Comparison of ENCODE assay signal across 8 cellular contexts in the genomic region with DNA sequence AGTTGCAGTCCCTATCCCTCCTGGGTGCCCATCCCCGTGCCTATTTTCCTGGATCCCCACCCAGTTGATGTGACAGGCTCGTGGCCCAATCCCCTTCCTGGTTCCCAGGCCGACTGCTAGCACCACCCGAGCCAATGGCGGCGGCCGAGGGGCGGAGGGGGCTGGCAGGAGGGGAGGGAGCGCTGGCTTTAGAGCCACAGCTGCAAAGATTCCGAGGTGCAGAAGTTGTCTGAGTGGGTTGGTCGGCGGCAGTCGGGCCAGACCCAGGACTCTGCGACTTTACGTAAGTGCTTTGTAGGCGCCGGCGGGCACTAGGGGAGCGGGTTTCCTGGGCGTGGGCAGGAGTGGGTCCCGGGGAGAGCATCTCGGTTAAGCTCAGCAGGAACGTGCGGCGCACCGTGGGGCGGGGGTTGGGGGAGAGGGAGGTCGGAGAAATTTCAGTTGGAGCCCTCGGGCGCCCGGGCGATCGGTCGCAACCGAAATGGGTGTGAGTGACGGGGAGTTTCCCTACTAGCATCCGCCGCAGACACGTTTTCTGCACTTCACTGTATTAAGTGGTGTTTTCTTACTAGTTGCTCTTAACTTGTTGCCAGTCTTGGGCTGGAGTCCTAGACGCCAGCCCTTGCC. TPM values are rescaled to one million over a fixed set of nuclear protein-coding genes. Genes with fewer than 3 reads are reported as not detected.
DNase-seq lines count a peak whose midpoint lies in the region; ATAC-seq and TF ChIP-seq lines count a peak whose summit lies in the region.

A gene with protein sequence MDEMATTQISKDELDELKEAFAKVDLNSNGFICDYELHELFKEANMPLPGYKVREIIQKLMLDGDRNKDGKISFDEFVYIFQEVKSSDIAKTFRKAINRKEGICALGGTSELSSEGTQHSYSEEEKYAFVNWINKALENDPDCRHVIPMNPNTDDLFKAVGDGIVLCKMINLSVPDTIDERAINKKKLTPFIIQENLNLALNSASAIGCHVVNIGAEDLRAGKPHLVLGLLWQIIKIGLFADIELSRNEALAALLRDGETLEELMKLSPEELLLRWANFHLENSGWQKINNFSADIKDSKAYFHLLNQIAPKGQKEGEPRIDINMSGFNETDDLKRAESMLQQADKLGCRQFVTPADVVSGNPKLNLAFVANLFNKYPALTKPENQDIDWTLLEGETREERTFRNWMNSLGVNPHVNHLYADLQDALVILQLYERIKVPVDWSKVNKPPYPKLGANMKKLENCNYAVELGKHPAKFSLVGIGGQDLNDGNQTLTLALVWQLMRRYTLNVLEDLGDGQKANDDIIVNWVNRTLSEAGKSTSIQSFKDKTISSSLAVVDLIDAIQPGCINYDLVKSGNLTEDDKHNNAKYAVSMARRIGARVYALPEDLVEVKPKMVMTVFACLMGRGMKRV (plus strand): TSS at position 197 of the 627 bp plus-strand sequence. CDS start 49,077 bp downstream, outside the sequence.

- no peak for TF ChIP-seq CTCF in fibroblast of pulmonary artery (IDR thresholded peaks at IDR 0.05; ENCODE audit: low read length, missing control alignments)

- H3K4me3 Mint-ChIP-seq in activated CD4-positive, alpha-beta memory T cell treated with anti-CD3 and anti-CD28 coated beads for 36 hours, result peak within 1 kb of the TSS; percentile 35

- no peaks in the 10 kb centered on the region for H3K36me3 ChIP-seq in muscle layer of colon (ENCODE audit: insufficient read depth, low read length)

- H3K27ac Mint-ChIP-seq in activated CD4-positive, alpha-beta memory T cell treated with anti-CD3 and anti-CD28 coated beads for 36 hours, result no peak within 1 kb of the TSS

- H3K9me3 Mint-ChIP-seq in activated CD4-positive, alpha-beta memory T cell treated with anti-CD3 and anti-CD28 coated beads for 36 hours, result no peaks in the 10 kb centered on the region

- ATAC-seq in GM21381 (IDR thresholded peaks at IDR 0.05; ENCODE audit: unreplicated experiment), result peak; percentile 63

- CTCF ChIA-PET in activated CD4-positive, alpha-beta memory T cell treated with anti-CD3 and anti-CD28 coated beads for 36 hours (lab: Charles Lee), result no interaction called here

- H3K27me3 Mint-ChIP-seq in activated CD4-positive, alpha-beta memory T cell treated with anti-CD3 and anti-CD28 coated beads for 36 hours, result peaks cover 12% of the 10 kb centered on the region

- H3K4me3 ChIP-seq in fibroblast of pulmonary artery (replicated peaks; ENCODE audit: low read depth, low read length) (peak within 1 kb of the TSS; percentile 75), muscle layer of colon (ENCODE audit: low read depth in 1 of 2, low read length in 2 of 2) (peak within 1 kb of the TSS; percentile 66 to 69)

- peak within 1 kb of the TSS; percentile 29 for H3K9ac ChIP-seq in muscle layer of colon (ENCODE audit: low read length)

- peaks cover 14% of the 10 kb centered on the region for H3K4me1 ChIP-seq in muscle layer of colon (ENCODE audit: insufficient read depth, low read length)

- intact Hi-C loops in activated CD4-positive, alpha-beta memory T cell treated with anti-CD3 and anti-CD28 coated beads for 36 hours (cut with micrococcal nuclease), result no loop called here

- peak within 1 kb of the TSS; percentile 87 for H3K27ac ChIP-seq in muscle layer of colon (ENCODE audit: low read depth, low read length)

- H3K9me3 ChIP-seq in muscle layer of colon (ENCODE audit: low read length), result no peaks in the 10 kb centered on the region

- POLR2A ChIA-PET in activated CD4-positive, alpha-beta memory T cell treated with anti-CD3 and anti-CD28 coated beads for 36 hours (lab: Charles Lee), result no interaction called here

- no peaks in the 10 kb centered on the region for H3K4me1 Mint-ChIP-seq in activated CD4-positive, alpha-beta memory T cell treated with anti-CD3 and anti-CD28 coated beads for 36 hours (ENCODE audit: low read depth)

- no peaks in the 10 kb centered on the region for H3K36me3 Mint-ChIP-seq in activated CD4-positive, alpha-beta memory T cell treated with anti-CD3 and anti-CD28 coated beads for 36 hours

- peaks cover 0 to 19% of the 10 kb centered on the region in 2 donors for H3K27me3 ChIP-seq in muscle layer of colon (ENCODE audit: control insufficient read depth in 1 of 2, insufficient read depth in 2 of 2, low read length in 2 of 2)

- DNase-seq in COR-L47 (lab: John Stamatoyannopoulos, UW) (peak; percentile 26), M059J (ENCODE audit: low read depth) (peak; percentile 95), fibroblast of pulmonary artery (ENCODE audit: low read depth) (peak; percentile 88), ureter (ENCODE audit: low spot score) (peak; percentile 85)
- DNase-seq in activated CD4-positive, alpha-beta memory T cell treated with anti-CD3 and anti-CD28 coated beads for 36 hours, result peak; percentile 15
- DNase-seq in stimulated activated CD4-positive, alpha-beta T cell treated with anti-CD3 and anti-CD28 coated beads, Interleukin-4, amount 100 ng/mL, for 1 hour, result no peak

RNA-seq across cellular contexts. Expression of the gene that starts here (rescaled TPM):
- 418 and 544 TPM in 2 replicates for total RNA-seq in M059J (2014; rRNA removed; shearing (Covaris generic))
- under 1 TPM; 0.48 to 0.52 TPM for total RNA-seq in activated CD4-positive, alpha-beta memory T cell treated with anti-CD3 and anti-CD28 coated beads for 36 hours
- 119 TPM for total RNA-seq in ureter

Comparison
In these comparisons a context has a peak if more than half of its experiments do, and no peak if none do; other contexts are left out.
1. RNA of the gene that starts here (total RNA-seq): 418 to 544 TPM in M059J and 119 TPM in ureter (single experiment); 0.48 to 0.52 TPM in activated CD4-positive, alpha-beta memory T cell treated with anti-CD3 and anti-CD28 coated beads for 36 hours; every median in the first group is over 10 times any median in the second.
2. Peak in DNase-seq in activated CD4-positive, alpha-beta memory T cell treated with anti-CD3 and anti-CD28 coated beads for 36 hours; RNA of the gene not detected or under 1 TPM.